1 cellular context compared by ENCODE assay signal in the genomic region with DNA sequence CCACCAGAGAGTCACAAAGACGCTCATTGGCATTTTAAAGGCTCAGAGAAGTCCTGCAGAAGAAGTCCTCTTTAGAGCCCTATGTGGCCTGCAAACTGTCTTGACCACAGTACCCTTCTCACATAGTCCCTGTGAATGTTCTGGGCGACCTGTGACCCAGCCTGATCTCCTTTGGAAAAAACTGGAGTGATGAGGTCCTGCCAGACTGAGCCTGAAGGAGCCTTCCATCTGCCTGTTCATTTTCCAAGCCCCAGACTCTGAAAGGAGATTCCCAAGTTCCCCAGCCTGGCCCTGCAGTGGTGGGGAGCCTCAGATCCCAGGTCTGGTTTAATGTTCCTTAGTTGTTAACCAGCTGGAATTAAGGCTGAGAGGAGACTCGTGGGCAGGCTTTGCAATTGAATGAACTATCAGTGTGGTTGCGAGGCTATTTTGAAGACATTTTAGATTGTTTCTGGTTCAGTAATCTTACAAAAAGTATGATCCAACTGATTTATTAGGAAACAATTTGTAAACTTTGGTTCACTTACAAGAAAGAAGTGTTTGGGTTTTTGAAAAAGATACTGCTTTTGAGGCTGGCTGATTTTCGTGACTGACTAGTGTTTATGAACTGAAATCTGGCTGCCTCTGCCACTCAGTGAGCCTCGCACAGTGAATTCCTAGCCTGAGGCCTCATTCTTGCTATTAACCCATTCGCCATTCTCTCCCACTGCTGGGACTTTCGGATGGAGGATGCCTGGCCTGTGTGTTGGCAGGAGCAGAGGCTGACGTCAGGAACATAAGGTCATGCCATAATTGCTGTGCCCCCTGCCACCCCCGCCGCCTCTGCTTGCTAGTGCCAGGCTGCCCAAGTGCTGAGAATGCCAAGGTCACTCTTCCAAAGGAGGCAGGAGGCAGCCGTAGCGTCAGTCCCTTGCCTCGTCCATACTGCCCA.
TF ChIP-seq lines count a peak whose summit lies in the region.

No MANE protein-coding gene starts in this region.

TF ChIP-seq in IMR-90, 13 proteins besides CTCF, POLR2A, EP300 and RAD21:
- peak; percentile 20; the same call in 1 of the 2 replicates for TF ChIP-seq MAZ (IDR thresholded peaks at IDR 0.05; ENCODE audit: borderline replicate concordance, low read depth, low read length)
- TF ChIP-seq NFE2L2 (IDR thresholded peaks at IDR 0.05; ENCODE audit: low read depth, low read length) = no peak
- no peak for TF ChIP-seq CEBPB (IDR thresholded peaks at IDR 0.05; ENCODE audit: low read depth, low read length)
